In the genomic region with DNA sequence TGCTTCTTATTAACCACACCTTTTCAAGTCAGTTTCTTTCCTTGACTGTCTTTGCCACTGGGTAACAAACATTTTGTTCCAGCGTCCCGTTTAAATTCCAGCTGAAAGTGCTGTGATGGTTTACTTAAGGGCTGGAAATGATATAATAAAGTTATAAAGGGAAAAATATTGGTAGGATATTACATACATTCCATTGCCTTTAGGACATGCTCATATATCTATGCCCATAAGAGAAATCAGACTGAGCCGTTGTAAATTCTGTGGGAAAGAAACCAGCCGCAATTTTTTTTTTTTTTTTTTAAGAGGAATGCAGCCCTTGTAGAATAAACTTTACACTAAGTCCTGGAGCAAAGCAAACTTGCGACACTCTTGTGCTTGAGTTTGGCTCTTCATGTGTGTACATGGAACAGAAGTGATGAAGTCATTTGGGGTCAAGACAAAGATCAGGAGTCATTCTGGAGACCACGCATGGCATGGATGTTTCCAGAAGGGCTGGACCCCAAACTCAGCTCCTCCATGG, we compare ENCODE assay signal across 1 cellular context.
TF ChIP-seq lines count a peak whose summit lies in the region.

No MANE protein-coding gene starts in this region.

TF ChIP-seq in A549, 52 proteins besides CTCF, POLR2A, EP300 and RAD21 (continued from another document):
- TF ChIP-seq, protein P1, sequence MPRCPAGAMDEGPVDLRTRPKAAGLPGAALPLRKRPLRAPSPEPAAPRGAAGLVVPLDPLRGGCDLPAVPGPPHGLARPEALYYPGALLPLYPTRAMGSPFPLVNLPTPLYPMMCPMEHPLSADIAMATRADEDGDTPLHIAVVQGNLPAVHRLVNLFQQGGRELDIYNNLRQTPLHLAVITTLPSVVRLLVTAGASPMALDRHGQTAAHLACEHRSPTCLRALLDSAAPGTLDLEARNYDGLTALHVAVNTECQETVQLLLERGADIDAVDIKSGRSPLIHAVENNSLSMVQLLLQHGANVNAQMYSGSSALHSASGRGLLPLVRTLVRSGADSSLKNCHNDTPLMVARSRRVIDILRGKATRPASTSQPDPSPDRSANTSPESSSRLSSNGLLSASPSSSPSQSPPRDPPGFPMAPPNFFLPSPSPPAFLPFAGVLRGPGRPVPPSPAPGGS (IDR thresholded peaks at IDR 0.05) = no peak
- no peak for TF ChIP-seq CBX2 (IDR thresholded peaks at IDR 0.05; ENCODE audit: borderline replicate concordance, low read depth)
- TF ChIP-seq CHD2 (IDR thresholded peaks at IDR 0.05; ENCODE audit: low read length, partially characterized antibody) = no peak
- no peak for TF ChIP-seq USF2 (IDR thresholded peaks at IDR 0.05)
- TF ChIP-seq REST (IDR thresholded peaks at IDR 0.05) = no peak
